10 cellular contexts compared by ENCODE assay signal in the genomic region with DNA sequence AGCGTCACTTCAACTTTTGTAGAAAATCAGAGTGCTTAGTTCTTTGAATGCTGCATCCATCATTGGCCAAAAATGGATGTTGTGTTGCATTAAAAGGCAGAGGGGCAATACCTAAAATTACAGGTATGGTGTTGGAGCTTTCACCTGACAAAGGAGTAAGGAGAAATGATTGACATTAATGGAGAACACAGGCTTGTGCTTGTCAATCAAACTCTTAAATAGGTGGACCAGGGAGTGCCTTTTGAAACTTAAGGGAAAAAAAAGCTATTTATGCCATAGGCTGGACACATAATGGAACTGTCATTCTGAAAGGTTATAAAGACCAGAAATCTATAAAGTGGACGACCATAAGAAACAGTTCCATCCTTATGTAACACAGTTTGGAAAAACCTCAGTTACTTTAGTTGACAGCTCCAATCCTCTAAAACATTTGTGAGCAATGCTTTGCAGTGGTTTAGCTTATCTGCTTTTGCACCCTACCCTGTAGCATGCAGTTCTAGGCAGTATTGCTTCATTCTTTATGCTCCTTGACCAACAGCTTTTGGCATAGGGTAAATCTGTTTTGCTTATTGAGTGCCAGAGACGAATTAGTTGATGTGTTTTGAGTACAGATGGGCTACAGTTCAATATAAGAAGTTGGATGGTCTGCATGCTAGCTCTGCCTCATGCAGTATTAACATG. TPM values are rescaled to one million over a fixed set of nuclear protein-coding genes. Genes with fewer than 3 reads are reported as not detected.
A peak's percentile ranks its signal among the peaks of the same experiment; 100 is the strongest.
DNase-seq lines count a peak whose midpoint lies in the region; ATAC-seq and TF ChIP-seq lines count a peak whose summit lies in the region.
"Had no signal": no experiment of that assay in that cellular context is flagged by ENCODE, and none has a peak within 500 bp of the region (broad histone marks: within the 10 kb centered on the region; RNA-seq: fewer than 3 reads in every experiment).

No MANE protein-coding gene starts in this region.

- no peak overlapping the region for H3K56ac ChIP-seq in H9 (ENCODE audit: insufficient read length, low read depth, low read length)

- H3K23me2 ChIP-seq in H9 (ENCODE audit: insufficient read length, low read depth, low read length, poor library complexity, severe bottlenecking), result peaks cover 10% of the 10 kb centered on the region

- H4K20me1 ChIP-seq in neural progenitor cell (ENCODE audit: low read depth) (peaks cover 22% of the 10 kb centered on the region), H9 (ENCODE audit: control insufficient read depth, insufficient read depth, insufficient read length) (no peaks in the 10 kb centered on the region)

- no peaks in the 10 kb centered on the region for H3K36me3 ChIP-seq in neural progenitor cell

- no peaks in the 10 kb centered on the region for H3K27me3 Mint-ChIP-seq in neural progenitor cell (ENCODE audit: insufficient read depth, low read depth)
- no peaks in the 10 kb centered on the region for H3K27me3 Mint-ChIP-seq in activated T-helper 1 cell treated with anti-CD3 and anti-CD28 coated beads, Interleukin-12 subunit alpha, Interleukin-12 subunit beta, Interleukin-2, Interleukin-4 antibody, amounts not matched to agents 30 ng/mL and 10 ng/mL and 1 ng/mL, durations not matched to agents 14 hours and 24 hours and 36 hours (ENCODE audit: insufficient read depth)
- H3K27me3 Mint-ChIP-seq in H9 (ENCODE audit: low read depth), result peaks cover 3% of the 10 kb centered on the region; the same call in 1 of the 2 replicates

- H3K4ac ChIP-seq in H9 (ENCODE audit: low read depth, low read length), result no peak overlapping the region

- intact Hi-C loops in activated T-helper 1 cell treated with anti-CD3 and anti-CD28 coated beads, Interleukin-12 subunit alpha, Interleukin-12 subunit beta, Interleukin-2, Interleukin-4 antibody, amounts not matched to agents 30 ng/mL and 10 ng/mL and 1 ng/mL, durations not matched to agents 14 hours and 24 hours and 36 hours (cut with micrococcal nuclease), result loop anchor here (5.0 kb wide), 1 partner anchor 1825 kb away; a partner anchor contains a TSS

- H3K4me1 Mint-ChIP-seq in neural progenitor cell, result peaks cover 30% of the 10 kb centered on the region
- H3K4me1 Mint-ChIP-seq in activated T-helper 1 cell treated with anti-CD3 and anti-CD28 coated beads, Interleukin-12 subunit alpha, Interleukin-12 subunit beta, Interleukin-2, Interleukin-4 antibody, amounts not matched to agents 30 ng/mL and 10 ng/mL and 1 ng/mL, durations not matched to agents 14 hours and 24 hours and 36 hours (ENCODE audit: low read depth), result peaks cover 62% of the 10 kb centered on the region
- peaks cover 30 to 35% of the 10 kb centered on the region in 2 experiments for H3K4me1 Mint-ChIP-seq in H9

- H3K27me3 ChIP-seq in neural progenitor cell (peaks cover 12% of the 10 kb centered on the region), H9 (ENCODE audit: insufficient read depth, low read length) (no peaks in the 10 kb centered on the region)

- H4K5ac ChIP-seq in H9 (ENCODE audit: insufficient read length, low read depth, low read length), result no peak overlapping the region

- H3T11ph ChIP-seq in H9 (ENCODE audit: low read length), result no peak overlapping the region

- no peak overlapping the region for H3K14ac ChIP-seq in H9 (ENCODE audit: insufficient read depth, low read length)

- WGBS in H9 (ENCODE audit: extremely low coverage, insufficient read length, low lambda C conversion rate), result no CpG with 5 or more reads among the region's 3 CpGs

- H3K4me2 ChIP-seq in neural progenitor cell (peak overlapping the region; percentile 87), H9 (ENCODE audit: insufficient read depth, insufficient read length, low read length) (no peak overlapping the region)

- H3K27ac Mint-ChIP-seq in neural progenitor cell (no peak overlapping the region), H9 (no peak overlapping the region)
- H3K27ac Mint-ChIP-seq in activated T-helper 1 cell treated with anti-CD3 and anti-CD28 coated beads, Interleukin-12 subunit alpha, Interleukin-12 subunit beta, Interleukin-2, Interleukin-4 antibody, amounts not matched to agents 30 ng/mL and 10 ng/mL and 1 ng/mL, durations not matched to agents 14 hours and 24 hours and 36 hours, result no peak overlapping the region

- no peak for ATAC-seq in GM21717 (IDR thresholded peaks at IDR 0.05; ENCODE audit: unreplicated experiment)

- no peak overlapping the region for H2BK5ac ChIP-seq in H9 (ENCODE audit: insufficient read length, low read length)

- no peak overlapping the region for H2BK12ac ChIP-seq in H9 (ENCODE audit: insufficient read length, low read depth, low read length)

- H3K4me1 ChIP-seq in neural progenitor cell, result peaks cover 17% of the 10 kb centered on the region
- no peaks in the 10 kb centered on the region for H3K4me1 ChIP-seq in H9 (ENCODE audit: insufficient read depth, low read length)

- H3K9me3 Mint-ChIP-seq in neural progenitor cell (no peaks in the 10 kb centered on the region), H9 (no peaks in the 10 kb centered on the region)
- no peaks in the 10 kb centered on the region for H3K9me3 Mint-ChIP-seq in activated T-helper 1 cell treated with anti-CD3 and anti-CD28 coated beads, Interleukin-12 subunit alpha, Interleukin-12 subunit beta, Interleukin-2, Interleukin-4 antibody, amounts not matched to agents 30 ng/mL and 10 ng/mL and 1 ng/mL, durations not matched to agents 14 hours and 24 hours and 36 hours

- H2BK15ac ChIP-seq in H9 (ENCODE audit: low read depth, low read length), result no peak overlapping the region

- TF ChIP-seq CTCF in GM12864 (IDR thresholded peaks at IDR 0.05; ENCODE audit: low read depth, low read length, missing control alignments) (no peak), cardiac fibroblast (IDR thresholded peaks at IDR 0.05; ENCODE audit: low read depth, low read length) (no peak), neural progenitor cell (IDR thresholded peaks at IDR 0.05) (no peak), H9 (conservative IDR thresholded peaks at IDR 0.05) (no peak)

- H3K9me3 ChIP-seq in neural progenitor cell (ENCODE audit: low read depth) (no peaks in the 10 kb centered on the region), H9 (ENCODE audit: control insufficient read depth, low read depth, low read length) (no peaks in the 10 kb centered on the region)

- H2AK5ac ChIP-seq in H9 (ENCODE audit: insufficient read length, low read length), result no peak overlapping the region

- no peak overlapping the region for H2BK120ac ChIP-seq in H9 (ENCODE audit: low read depth, low read length, poor library complexity, severe bottlenecking)

- H2BK20ac ChIP-seq in H9 (ENCODE audit: low read depth, low read length, poor library complexity, severe bottlenecking), result no peak overlapping the region

- H3K9ac ChIP-seq in neural progenitor cell (no peak overlapping the region), H9 (ENCODE audit: extremely low read depth, insufficient read length, low read length) (no peak overlapping the region)

- peaks cover 13% of the 10 kb centered on the region for H3K36me3 Mint-ChIP-seq in neural progenitor cell
- peaks cover 14% of the 10 kb centered on the region for H3K36me3 Mint-ChIP-seq in activated T-helper 1 cell treated with anti-CD3 and anti-CD28 coated beads, Interleukin-12 subunit alpha, Interleukin-12 subunit beta, Interleukin-2, Interleukin-4 antibody, amounts not matched to agents 30 ng/mL and 10 ng/mL and 1 ng/mL, durations not matched to agents 14 hours and 24 hours and 36 hours (ENCODE audit: low read depth)
- peaks cover 4 to 13% (median 12%) of the 10 kb centered on the region in 3 experiments; a peak in 6 of 7 replicates for H3K36me3 Mint-ChIP-seq in H9 (ENCODE audit: insufficient read depth in 1 of 3, low read depth in 3 of 3)

- DNase-seq in GM12864 (ENCODE audit: low read depth) (no peak), MV-4-11 (lab: John Stamatoyannopoulos, UW) (peak; percentile 21), cardiac fibroblast (ENCODE audit: low read depth in 2 of 2) (peak; percentile 19 to 81), neural progenitor cell (ENCODE audit: low spot score) (no peak), H9 (no peak), T-helper 1 cell (no peak)
- no peak for DNase-seq in activated T-helper 1 cell treated with anti-CD3 and anti-CD28 coated beads, Interleukin-12 subunit alpha, Interleukin-12 subunit beta, Interleukin-2, Interleukin-4 antibody, amounts not matched to agents 30 ng/mL and 10 ng/mL and 1 ng/mL, durations not matched to agents 14 hours and 24 hours and 36 hours (ENCODE audit: low spot score)
- DNase-seq: activated gamma-delta T cell treated with Interleukin-2 at 50 U/mL for 16 hours, NCI-H1930 had no signal

- no peak overlapping the region for H4K91ac ChIP-seq in H9 (ENCODE audit: insufficient read length, low read depth, low read length)

- H4K8ac ChIP-seq in H9 (replicated peaks; ENCODE audit: insufficient read length, low read depth, low read length), result no peak overlapping the region

- H3K79me2 ChIP-seq in neural progenitor cell (ENCODE audit: low read depth), result peaks cover 59% of the 10 kb centered on the region
- peaks cover 9% of the 10 kb centered on the region; the same call in 1 of the 2 replicates for H3K79me2 ChIP-seq in H9 (ENCODE audit: insufficient read depth, low read length)

- H2AFZ ChIP-seq in neural progenitor cell (replicated peaks), result no peak overlapping the region
- no peak overlapping the region for H2AFZ ChIP-seq in H9 (ENCODE audit: low read length)

- H3K79me1 ChIP-seq in H9 (ENCODE audit: insufficient read depth, low read depth, low read length, poor library complexity, severe bottlenecking), result peaks cover 12% of the 10 kb centered on the region

- no peak overlapping the region for H3K23ac ChIP-seq in H9 (ENCODE audit: insufficient read length, low read depth, low read length)

- no peak overlapping the region for H3K18ac ChIP-seq in H9 (ENCODE audit: insufficient read length, low read depth, low read length)

- H3K4me3 Mint-ChIP-seq in neural progenitor cell (peak overlapping the region; percentile 90), H9 (no peak overlapping the region)
- H3K4me3 Mint-ChIP-seq in activated T-helper 1 cell treated with anti-CD3 and anti-CD28 coated beads, Interleukin-12 subunit alpha, Interleukin-12 subunit beta, Interleukin-2, Interleukin-4 antibody, amounts not matched to agents 30 ng/mL and 10 ng/mL and 1 ng/mL, durations not matched to agents 14 hours and 24 hours and 36 hours, result no peak overlapping the region

- H3K4me3 ChIP-seq in GM12864 (ENCODE audit: low read depth, low read length), result peak overlapping the region; percentile 98; the same call in 1 of the 2 replicates
- H3K4me3 ChIP-seq in cardiac fibroblast (replicated peaks in 1 of 2; ENCODE audit: low read depth in 2 of 2, low read length in 2 of 2), result no peak overlapping the region
- H3K4me3 ChIP-seq in neural progenitor cell, result no peak overlapping the region

- H3K27ac ChIP-seq in neural progenitor cell (no peak overlapping the region), H9 (ENCODE audit: insufficient read length, low read depth, low read length) (no peak overlapping the region)

- peaks cover 8% of the 10 kb centered on the region for H3F3A ChIP-seq in neural progenitor cell (ENCODE audit: low read depth)

RNA-seq across cellular contexts. Expression of a gene that starts 2.4 kb away (rescaled TPM):
- 37.2 and 49.9 TPM in 2 replicates for total RNA-seq in neural progenitor cell (ENCODE audit: low replicate concordance)
- total RNA-seq in activated T-helper 1 cell treated with anti-CD3 and anti-CD28 coated beads, Interleukin-12 subunit alpha, Interleukin-12 subunit beta, Interleukin-2, Interleukin-4 antibody, amounts not matched to agents 30 ng/mL and 10 ng/mL and 1 ng/mL, durations not matched to agents 14 hours and 24 hours and 36 hours, result 33.9 and 36.8 TPM in 2 replicates
- total RNA-seq in H9 (2021), result 44.4 and 46.6 TPM in 2 replicates

Comparison
In these comparisons a context has a peak if more than half of its experiments do, and no peak if none do; other contexts are left out.
1. DNase-seq: peak in MV-4-11 (single experiment) and cardiac fibroblast (2 of 2); none in GM12864 (single experiment), neural progenitor cell (single experiment), activated T-helper 1 cell treated with anti-CD3 and anti-CD28 coated beads, Interleukin-12 subunit alpha, Interleukin-12 subunit beta, Interleukin-2, Interleukin-4 antibody, amounts not matched to agents 30 ng/mL and 10 ng/mL and 1 ng/mL, durations not matched to agents 14 hours and 24 hours and 36 hours (single experiment), H9 (single experiment) and T-helper 1 cell (0 of 5).